Comparison of ENCODE assay signal across 10 cellular contexts in genomic region chr1:51514733-51515132, GRCh38. TPM values are rescaled to one million over a fixed set of nuclear protein-coding genes. Genes with fewer than 3 reads are reported as not detected.
A peak's percentile ranks its signal among the peaks of the same experiment; 100 is the strongest.
DNase-seq lines count a peak whose midpoint lies in the region; TF ChIP-seq lines count a peak whose summit lies in the region.
"Had no signal": no experiment of that assay in that cellular context is flagged by ENCODE, and none has a peak within 500 bp of the region (broad histone marks: within the 10 kb centered on the region; RNA-seq: fewer than 3 reads in every experiment).

No MANE protein-coding gene starts in this region.

- H3K79me2 ChIP-seq in SU-DHL-6 (ENCODE audit: insufficient read depth, low read length) (peaks cover 90% of the 10 kb centered on the region), hepatocyte (peaks cover 83% of the 10 kb centered on the region)

- H3K27ac ChIP-seq in SU-DHL-6 (ENCODE audit: low read depth, low read length) (peak overlapping the region; percentile 87), hepatocyte (no peak overlapping the region), subcutaneous abdominal adipose tissue (ENCODE audit: low read depth, low read length) (peak overlapping the region; percentile 87)

- H3K36me3 ChIP-seq in SU-DHL-6 (ENCODE audit: low read length) (no peaks in the 10 kb centered on the region), hepatocyte (replicated peaks; ENCODE audit: insufficient read depth, low read depth) (no peaks in the 10 kb centered on the region), subcutaneous abdominal adipose tissue (ENCODE audit: control insufficient read depth in 5 of 5, insufficient read depth in 5 of 5, low read length in 5 of 5) (no peaks in the 10 kb centered on the region)

- H3K4me3 ChIP-seq in SU-DHL-6 (ENCODE audit: insufficient read depth, low read length, poor library complexity, severe bottlenecking) (peak overlapping the region; percentile 42), hepatocyte (no peak overlapping the region), subcutaneous abdominal adipose tissue (ENCODE audit: low read depth in 1 of 5, low read length in 5 of 5) (peak overlapping the region; percentile 51 to 57 (median 53))

- H3K4me3 Mint-ChIP-seq in activated T-cell treated with anti-CD3 and anti-CD28 coated beads, Interleukin-2, amount 50 U/mL, for 24 hours: peak overlapping the region; percentile 88
- H3K4me3 Mint-ChIP-seq: endodermal cell had no signal

- H2AFZ ChIP-seq in SU-DHL-6 (ENCODE audit: low read depth, low read length, severe bottlenecking): no peak overlapping the region
- H2AFZ ChIP-seq in hepatocyte: no peak overlapping the region

- no peak for TF ChIP-seq CTCF in SU-DHL-6 (IDR thresholded peaks at IDR 0.05; ENCODE audit: insufficient read depth, low read length, poor library complexity, severe bottlenecking)
- TF ChIP-seq CTCF in hepatocyte (IDR thresholded peaks at IDR 0.05; ENCODE audit: poor library complexity): no peak

- H3F3A ChIP-seq in SU-DHL-6 (ENCODE audit: insufficient read depth): peaks cover 68% of the 10 kb centered on the region

- H3K9me3 Mint-ChIP-seq in activated T-cell treated with anti-CD3 and anti-CD28 coated beads, Interleukin-2, amount 50 U/mL, for 24 hours: no peaks in the 10 kb centered on the region
- H3K9me3 Mint-ChIP-seq: endodermal cell had no signal

- H3K4me1 Mint-ChIP-seq in activated T-cell treated with anti-CD3 and anti-CD28 coated beads, Interleukin-2, amount 50 U/mL, for 24 hours (ENCODE audit: low read depth): peaks cover 70% of the 10 kb centered on the region

- H3K27me3 Mint-ChIP-seq in activated T-cell treated with anti-CD3 and anti-CD28 coated beads, Interleukin-2, amount 50 U/mL, for 24 hours: no peaks in the 10 kb centered on the region

- H3K27ac Mint-ChIP-seq in activated T-cell treated with anti-CD3 and anti-CD28 coated beads, Interleukin-2, amount 50 U/mL, for 24 hours: peak overlapping the region; percentile 59
- H3K27ac Mint-ChIP-seq: endodermal cell had no signal

- 89% methylated on average over 2 of the region's 2 CpGs for WGBS in hepatocyte (ENCODE audit: low lambda C conversion rate, missing lambda C conversion rate)

- no peak for DNase-seq in activated T-cell treated with anti-CD3 and anti-CD28 coated beads, Interleukin-2, amount 50 U/mL, for 24 hours
- DNase-seq in activated T-cell treated with anti-CD3 and anti-CD28 coated beads for 4 hours: no peak
- DNase-seq in hepatocyte (ENCODE audit: low spot score): no peak
- no peak for DNase-seq in NCI-H510A treated with DMSO at 0.1 percent for 48 hours (lab: John Stamatoyannopoulos, UW)
- DNase-seq in HT-29 (ENCODE audit: low spot score): no peak
- DNase-seq in kidney glomerular epithelial cell (lab: John Stamatoyannopoulos, UW): no peak
- DNase-seq: activated CD4-positive, alpha-beta T cell treated with anti-CD3 and anti-CD28 coated beads, Interleukin-2, amount 50 U/mL, for 48 hours; endodermal cell had no signal

- H3K9me3 ChIP-seq in SU-DHL-6 (ENCODE audit: insufficient read depth, low read length): no peaks in the 10 kb centered on the region
- H3K9me3 ChIP-seq in hepatocyte (ENCODE audit: low read depth): no peaks in the 10 kb centered on the region
- H3K9me3 ChIP-seq in subcutaneous abdominal adipose tissue (ENCODE audit: control insufficient read depth in 5 of 5, low read length in 5 of 5): no peaks in the 10 kb centered on the region

- no peaks in the 10 kb centered on the region for H3K27me3 ChIP-seq in SU-DHL-6 (ENCODE audit: low read length)
- no peaks in the 10 kb centered on the region for H3K27me3 ChIP-seq in hepatocyte
- no peaks in the 10 kb centered on the region for H3K27me3 ChIP-seq in subcutaneous abdominal adipose tissue (ENCODE audit: control insufficient read depth in 5 of 5, insufficient read depth in 4 of 5, low read length in 5 of 5)

- peaks cover 22% of the 10 kb centered on the region for H3K4me1 ChIP-seq in hepatocyte (ENCODE audit: insufficient read depth)
- H3K4me1 ChIP-seq in subcutaneous abdominal adipose tissue (ENCODE audit: control insufficient read depth in 5 of 5, insufficient read depth in 5 of 5, low read length in 5 of 5): peaks cover 0 to 71% (median 69%) of the 10 kb centered on the region in 5 donors

- H3K9me2 ChIP-seq in SU-DHL-6 (replicated peaks; ENCODE audit: insufficient read depth, low read length) (no peaks in the 10 kb centered on the region), hepatocyte (replicated peaks; ENCODE audit: insufficient read depth) (no peaks in the 10 kb centered on the region)

- H3K9ac ChIP-seq in SU-DHL-6 (ENCODE audit: low read length) (peak overlapping the region; percentile 83), subcutaneous abdominal adipose tissue (ENCODE audit: low read length in 5 of 5) (peak overlapping the region; percentile 6 to 70 (median 63))

- no peaks in the 10 kb centered on the region for H4K20me1 ChIP-seq in SU-DHL-6 (ENCODE audit: low read depth, low read length)
- peaks cover 31% of the 10 kb centered on the region for H4K20me1 ChIP-seq in hepatocyte (ENCODE audit: insufficient read depth, poor library complexity, severe bottlenecking)

- H3K4me2 ChIP-seq in SU-DHL-6 (ENCODE audit: low read depth, low read length, poor library complexity, severe bottlenecking): peak overlapping the region; percentile 81
- peak overlapping the region; percentile 7 for H3K4me2 ChIP-seq in hepatocyte

- H3K36me3 Mint-ChIP-seq in activated T-cell treated with anti-CD3 and anti-CD28 coated beads, Interleukin-2, amount 50 U/mL, for 24 hours (ENCODE audit: low read depth): peaks cover 13% of the 10 kb centered on the region

RNA-seq across cellular contexts. Expression of gene EPS15, which starts 4.3 kb away (rescaled TPM):
- 38.6 and 46.0 TPM in 2 replicates for total RNA-seq in hepatocyte
- 14.9 and 15.6 TPM in 2 replicates for polyA plus RNA-seq in hepatocyte
- total RNA-seq in HT-29 (2014; rRNA removed; shearing (Covaris generic)): 7.6 and 9.4 TPM in 2 replicates
